Comparison of ENCODE assay signal across 13 cellular contexts in the genomic region with DNA sequence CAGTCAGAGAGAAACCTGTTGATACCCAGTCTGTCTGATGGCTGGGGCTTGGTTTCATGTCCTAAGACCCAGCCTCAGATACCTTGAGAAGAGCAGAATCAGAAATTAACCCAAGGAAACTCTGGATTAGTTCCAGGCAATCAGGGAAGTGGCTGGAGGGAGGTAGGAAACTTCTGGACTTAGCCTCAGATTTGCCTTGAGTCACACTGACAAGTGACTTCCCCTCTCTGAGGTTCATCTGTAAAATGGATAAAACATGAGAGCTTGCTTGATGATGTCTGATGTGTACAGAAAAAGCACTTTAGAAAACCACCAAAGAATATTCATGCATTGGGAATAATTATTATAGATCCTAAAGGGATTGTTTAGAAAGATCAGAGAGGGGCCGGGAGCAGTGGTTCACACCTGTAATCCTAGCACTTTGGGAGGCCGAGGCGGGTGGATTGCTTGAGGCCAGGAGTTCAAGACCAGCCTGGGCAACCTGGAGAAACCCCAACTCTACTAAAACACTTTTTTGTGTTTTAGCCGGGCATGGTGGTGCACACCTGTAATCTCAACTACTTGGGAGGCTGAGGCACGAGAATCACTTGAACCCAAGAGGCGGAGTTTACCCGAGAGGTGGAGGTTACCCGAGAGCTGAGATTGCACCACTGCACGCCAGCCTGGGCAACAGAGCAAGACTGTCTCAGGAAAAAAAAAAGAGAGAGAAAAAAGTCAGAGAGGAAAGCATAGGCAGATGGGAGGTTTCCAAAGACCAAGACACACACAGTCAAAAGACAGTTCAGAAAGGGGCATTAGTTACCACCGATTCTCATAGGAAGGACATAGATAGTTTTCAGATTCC. TPM values are rescaled to one million over a fixed set of nuclear protein-coding genes. Genes with fewer than 3 reads are reported as not detected.
DNase-seq lines count a peak whose midpoint lies in the region; ATAC-seq, FAIRE-seq and TF ChIP-seq lines count a peak whose summit lies in the region.
"Had no signal": no experiment of that assay in that cellular context is flagged by ENCODE, and none has a peak within 500 bp of the region (broad histone marks: within the 10 kb centered on the region; RNA-seq: fewer than 3 reads in every experiment).

No MANE protein-coding gene starts in this region.

- H3K9ac ChIP-seq in SU-DHL-6 (ENCODE audit: low read length), result peak overlapping the region; percentile 87

- H3K79me2 ChIP-seq in SU-DHL-6 (ENCODE audit: insufficient read depth, low read length), result peaks cover 91% of the 10 kb centered on the region

- DNase-seq in left ventricle myocardium inferior (no peak), Right ventricle myocardium inferior (ENCODE audit: missing footprints) (no peak), lower lobe of right lung (no peak), upper lobe of right lung (peak; percentile 42), frontal cortex (ENCODE audit: low spot score in 2 of 2) (no peak), cortex of kidney (lab: John Stamatoyannopoulos, UW) (no peak)
- no peak for DNase-seq in activated CD8-positive, alpha-beta memory T cell treated with anti-CD3 and anti-CD28 coated beads for 24 hours
- DNase-seq: activated CD4-positive, alpha-beta T cell treated with anti-CD3 and anti-CD28 coated beads for 1 hour; activated effector memory CD4-positive, alpha-beta T cell treated with anti-CD3 and anti-CD28 coated beads, Interleukin-2, amount 50 U/mL, for 16 hours; brain microvascular endothelial cell; DMS79; NK-92 treated with Interleukin-12 subunit alpha and Interleukin-12 subunit beta, amount 100 ng/mL, for 24 hours had no signal

- H3K27me3 ChIP-seq in left ventricle myocardium inferior (ENCODE audit: low read depth), result peaks cover 40% of the 10 kb centered on the region
- no peaks in the 10 kb centered on the region for H3K27me3 ChIP-seq in SU-DHL-6 (ENCODE audit: low read length)
- H3K27me3 ChIP-seq in lower lobe of right lung (ENCODE audit: low read depth), result no peaks in the 10 kb centered on the region
- no peaks in the 10 kb centered on the region for H3K27me3 ChIP-seq in upper lobe of right lung

- ATAC-seq in Right ventricle myocardium inferior (no peak), lower lobe of right lung (no peak), upper lobe of right lung (no peak)

- intact Hi-C loops in left ventricle myocardium inferior (cut with micrococcal nuclease), result no loop called here
- intact Hi-C loops in Right ventricle myocardium inferior (cut with DNase I), result no loop called here
- intact Hi-C loops in lower lobe of right lung (cut with DNase I), result no loop called here
- intact Hi-C loops in upper lobe of right lung (cut with DNase I), result no loop called here

- H2AFZ ChIP-seq in SU-DHL-6 (ENCODE audit: low read depth, low read length, severe bottlenecking), result no peak overlapping the region

- H3K4me1 ChIP-seq in left ventricle myocardium inferior (peaks cover 65% of the 10 kb centered on the region), lower lobe of right lung (peaks cover 74% of the 10 kb centered on the region), upper lobe of right lung (peaks cover 51% of the 10 kb centered on the region)

- no peaks in the 10 kb centered on the region for H3K9me3 ChIP-seq in left ventricle myocardium inferior (replicated peaks)
- H3K9me3 ChIP-seq in SU-DHL-6 (ENCODE audit: insufficient read depth, low read length), result no peaks in the 10 kb centered on the region
- no peaks in the 10 kb centered on the region for H3K9me3 ChIP-seq in lower lobe of right lung
- no peaks in the 10 kb centered on the region for H3K9me3 ChIP-seq in upper lobe of right lung

- H4K20me1 ChIP-seq in SU-DHL-6 (ENCODE audit: low read depth, low read length), result no peaks in the 10 kb centered on the region; the same call in 1 of the 2 replicates

- no peak for TF ChIP-seq CTCF in left ventricle myocardium inferior (IDR thresholded peaks at IDR 0.05; ENCODE audit: borderline replicate concordance)
- TF ChIP-seq CTCF in SU-DHL-6 (IDR thresholded peaks at IDR 0.05; ENCODE audit: insufficient read depth, low read length, poor library complexity, severe bottlenecking), result no peak
- TF ChIP-seq CTCF in lower lobe of right lung (IDR thresholded peaks at IDR 0.05), result no peak
- no peak for TF ChIP-seq CTCF in upper lobe of right lung (IDR thresholded peaks at IDR 0.05)

- FAIRE-seq in frontal cortex (lab: Jason Lieb, UNC), result no peak

- H3K27ac ChIP-seq in left ventricle myocardium inferior (replicated peaks) (peak overlapping the region; percentile 80), SU-DHL-6 (ENCODE audit: low read depth, low read length) (peak overlapping the region; percentile 95), lower lobe of right lung (peak overlapping the region; percentile 85), upper lobe of right lung (peak overlapping the region; percentile 72)
- H3K27ac ChIP-seq: brain microvascular endothelial cell had no signal

- peaks cover 6% of the 10 kb centered on the region for H3K36me3 ChIP-seq in left ventricle myocardium inferior
- H3K36me3 ChIP-seq in SU-DHL-6 (ENCODE audit: low read length), result no peaks in the 10 kb centered on the region
- peaks cover 5% of the 10 kb centered on the region for H3K36me3 ChIP-seq in lower lobe of right lung
- H3K36me3 ChIP-seq in upper lobe of right lung, result no peaks in the 10 kb centered on the region
- H3K36me3 ChIP-seq: brain microvascular endothelial cell had no signal

- H3K4me2 ChIP-seq in SU-DHL-6 (ENCODE audit: low read depth, low read length, poor library complexity, severe bottlenecking), result peak overlapping the region; percentile 86

- peaks cover 75% of the 10 kb centered on the region for H3F3A ChIP-seq in SU-DHL-6 (ENCODE audit: insufficient read depth)

- H3K4me3 ChIP-seq in left ventricle myocardium inferior (peak overlapping the region; percentile 76), SU-DHL-6 (ENCODE audit: insufficient read depth, low read length, poor library complexity, severe bottlenecking) (peak overlapping the region; percentile 79), lower lobe of right lung (peak overlapping the region; percentile 73), upper lobe of right lung (peak overlapping the region; percentile 66)

- H3K9me2 ChIP-seq in SU-DHL-6 (replicated peaks; ENCODE audit: insufficient read depth, low read length), result no peaks in the 10 kb centered on the region

RNA-seq across cellular contexts. Expression of a gene that starts 3.8 kb away (rescaled TPM):
- total RNA-seq in left ventricle myocardium inferior, result 9.4 TPM
- 11.0 TPM for total RNA-seq in Right ventricle myocardium inferior
- total RNA-seq in lower lobe of right lung, result 119 TPM
- total RNA-seq in upper lobe of right lung, result 78.9 TPM
- under 0.01 TPM for total RNA-seq in frontal cortex

Comparison
In these comparisons a context has a peak if more than half of its experiments do, and no peak if none do; other contexts are left out.
1. RNA of a gene that starts 3.8 kb away (total RNA-seq): 119 TPM in lower lobe of right lung (single experiment), 78.9 TPM in upper lobe of right lung (single experiment), 11.0 TPM in Right ventricle myocardium inferior (single experiment) and 9.4 TPM in left ventricle myocardium inferior (single experiment); under 0.01 TPM in frontal cortex (single experiment); every median in the first group is over 10 times any median in the second.
2. Peak in every context shown above with its lines, with median percentiles within 50 percentile points of each other: H3K27ac ChIP-seq and H3K4me3 ChIP-seq.